In genomic region chr22:21942939-21943338, GRCh38 we compare ENCODE assay signal across 10 cellular contexts. TPM values are rescaled to one million over a fixed set of nuclear protein-coding genes. Genes with fewer than 3 reads are reported as not detected.
DNase-seq lines count a peak whose midpoint lies in the region; ATAC-seq lines count a peak whose summit lies in the region.
"Had no signal": no experiment of that assay in that cellular context is flagged by ENCODE, and none has a peak within 500 bp of the region (broad histone marks: within the 10 kb centered on the region; RNA-seq: fewer than 3 reads in every experiment).

No MANE protein-coding gene starts in this region.

- H3K4me3 ChIP-seq in SJCRH30 (no peak overlapping the region), duodenal mucosa (ENCODE audit: low read depth in 1 of 2, low read length in 2 of 2) (no peak overlapping the region)

- peak; percentile 12 for DNase-seq in CD1c-positive myeloid dendritic cell (ENCODE audit: extremely low spot score)
- DNase-seq in SJCRH30: no peak
- no peak for DNase-seq in sciatic nerve (ENCODE audit: low spot score)
- no peak for DNase-seq in NAMALWA (ENCODE audit: low spot score)
- DNase-seq in activated gamma-delta T cell (lab: John Stamatoyannopoulos, UW): no peak
- no peak for DNase-seq in NCI-H1436 treated with DMSO at 0.1 percent for 48 hours (lab: John Stamatoyannopoulos, UW)
- no peak for DNase-seq in NCI-H128 (lab: John Stamatoyannopoulos, UW; ENCODE audit: unreplicated experiment)
- DNase-seq: DND-41, NCI-H510A had no signal

- H3K4me1 ChIP-seq in SJCRH30: peaks cover 38% of the 10 kb centered on the region
- peaks cover 10 to 34% of the 10 kb centered on the region in 2 donors for H3K4me1 ChIP-seq in duodenal mucosa (ENCODE audit: control insufficient read depth in 1 of 2, insufficient read depth in 2 of 2, low read length in 2 of 2)

- H3K27ac ChIP-seq in SJCRH30 (peak overlapping the region; percentile 68), duodenal mucosa (ENCODE audit: low read depth, low read length) (peak overlapping the region; percentile 70)

- H3K27me3 ChIP-seq in SJCRH30: no peaks in the 10 kb centered on the region
- no peaks in the 10 kb centered on the region for H3K27me3 ChIP-seq in duodenal mucosa (ENCODE audit: control insufficient read depth in 1 of 2, insufficient read depth in 2 of 2, low read length in 2 of 2)

- intact Hi-C loops in sciatic nerve (cut with DNase I): no loop called here

- H3K9me3 ChIP-seq in SJCRH30 (replicated peaks): no peaks in the 10 kb centered on the region
- no peaks in the 10 kb centered on the region for H3K9me3 ChIP-seq in duodenal mucosa (ENCODE audit: control insufficient read depth in 1 of 2, low read length in 2 of 2)

- no peak overlapping the region for H3K9ac ChIP-seq in duodenal mucosa (ENCODE audit: low read depth in 1 of 2, low read length in 2 of 2)

- H3K36me3 ChIP-seq in SJCRH30 (peaks cover 14% of the 10 kb centered on the region), duodenal mucosa (ENCODE audit: control insufficient read depth in 1 of 2, insufficient read depth in 2 of 2, low read length in 2 of 2) (peaks cover 0 to 14% of the 10 kb centered on the region in 2 donors)

- ATAC-seq in sciatic nerve: peak; percentile 22

RNA-seq across cellular contexts. Expression of gene PPM1F, which starts 9.7 kb away (rescaled TPM):
- 47.8 and 49.4 TPM in 2 replicates for total RNA-seq in SJCRH30 (2014; rRNA removed; shearing (Covaris generic))
- total RNA-seq in sciatic nerve: 95.5 TPM

RNA-seq across cellular contexts. Expression of gene TOP3B, which starts 39.6 kb away (rescaled TPM):
- total RNA-seq in SJCRH30 (2014; rRNA removed; shearing (Covaris generic)): 28.5 and 33.8 TPM in 2 replicates
- total RNA-seq in sciatic nerve: 37.0 TPM
